Comparison of ENCODE assay signal across 8 cellular contexts in genomic region chr12:89461649-89462612, GRCh38.
DNase-seq lines count a peak whose midpoint lies in the region; ATAC-seq lines count a peak whose summit lies in the region.

No MANE protein-coding gene starts in this region.

- H3K36me3 Mint-ChIP-seq in activated T-helper 17 cell treated with anti-CD3 and anti-CD28 coated beads, Interleukin-2, amount 50 U/mL, for 72 hours (ENCODE audit: low read depth): peaks cover 38% of the 10 kb centered on the region

- H3K4me1 Mint-ChIP-seq in activated T-helper 17 cell treated with anti-CD3 and anti-CD28 coated beads, Interleukin-2, amount 50 U/mL, for 72 hours: peaks cover 11% of the 10 kb centered on the region

- H3K27me3 Mint-ChIP-seq in activated T-helper 17 cell treated with anti-CD3 and anti-CD28 coated beads, Interleukin-2, amount 50 U/mL, for 72 hours: no peaks in the 10 kb centered on the region

- ATAC-seq in GM19324 (IDR thresholded peaks at IDR 0.05; ENCODE audit: low FRiP score, unreplicated experiment) (peak; percentile 77), HG03196 (IDR thresholded peaks at IDR 0.05; ENCODE audit: unreplicated experiment) (peak; percentile 91)
- ATAC-seq in activated T-helper 17 cell treated with anti-CD3 and anti-CD28 coated beads, Interleukin-2, amount 50 U/mL, for 72 hours (replicated peaks): peak; percentile 92

- peak; percentile 57 for DNase-seq in Caki2 (ENCODE audit: low read depth)
- DNase-seq in NCI-H2196 treated with DMSO at 0.1 percent for 48 hours (lab: John Stamatoyannopoulos, UW; ENCODE audit: unreplicated experiment): peak; percentile 73
- DNase-seq in glomerular visceral epithelial cell (ENCODE audit: extremely low spot score): peak; percentile 46
- DNase-seq in pulmonary artery endothelial cell (ENCODE audit: low read depth, low spot score): peak; percentile 57
- DNase-seq in activated CD4-positive, alpha-beta T cell treated with anti-CD3 and anti-CD28 coated beads for 1 hour: no peak

- no peaks in the 10 kb centered on the region for H3K9me3 Mint-ChIP-seq in activated T-helper 17 cell treated with anti-CD3 and anti-CD28 coated beads, Interleukin-2, amount 50 U/mL, for 72 hours

- in situ Hi-C loops in Caki2 (cut with HindIII; ENCODE audit: low pct_unique_long_range_greater_than_20kb, low sequenced_read_pairs): loop anchor here (25.0 kb wide), 1 partner anchor 400 kb away; no protein-coding TSS in a partner anchor

- H3K27ac Mint-ChIP-seq in activated T-helper 17 cell treated with anti-CD3 and anti-CD28 coated beads, Interleukin-2, amount 50 U/mL, for 72 hours: peak overlapping the region; percentile 10

- H3K4me3 Mint-ChIP-seq in activated T-helper 17 cell treated with anti-CD3 and anti-CD28 coated beads, Interleukin-2, amount 50 U/mL, for 72 hours: peak overlapping the region; percentile 57
